ENCODE assay signal across 1 cellular context in the genomic region with DNA sequence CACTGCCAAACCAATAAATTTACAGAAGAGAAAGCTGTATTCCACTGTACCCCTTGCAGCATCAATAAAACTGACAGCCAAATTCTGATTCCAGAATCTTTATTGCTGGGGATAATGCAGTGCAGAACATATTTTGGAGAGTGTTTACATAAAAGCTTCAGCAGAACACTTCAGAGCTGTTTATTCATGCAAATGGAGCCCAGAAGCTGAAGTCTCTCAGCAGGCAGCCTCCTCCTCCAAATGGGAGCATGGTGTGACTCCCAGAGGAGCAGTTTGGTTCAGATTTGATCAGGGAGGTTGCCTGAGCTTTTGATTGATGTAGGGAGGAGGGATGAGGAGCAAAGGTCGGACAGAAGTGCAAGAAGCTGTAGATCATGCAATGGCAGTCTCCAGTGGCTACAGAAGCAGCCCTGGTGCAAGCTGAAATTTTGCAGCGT.
TF ChIP-seq lines count a peak whose summit lies in the region.

No MANE protein-coding gene starts in this region.

TF ChIP-seq in H1, 55 proteins besides CTCF, POLR2A, EP300 and RAD21:
- TF ChIP-seq EZH2 (IDR thresholded peaks at IDR 0.05; ENCODE audit: low read depth, low read length, severe bottlenecking) (no peak), SP4 (IDR thresholded peaks at IDR 0.05; ENCODE audit: low read length) (no peak), TBP (IDR thresholded peaks at IDR 0.05; ENCODE audit: low read depth, low read length) (no peak), POU5F1 (IDR thresholded peaks at IDR 0.05; ENCODE audit: low read depth, low read length) (no peak), ZNF274 (IDR thresholded peaks at IDR 0.05; ENCODE audit: borderline replicate concordance, extremely low read depth, low read length) (no peak), TCF12 (IDR thresholded peaks at IDR 0.05; ENCODE audit: low read depth, low read length) (no peak), GABPA (IDR thresholded peaks at IDR 0.05; ENCODE audit: borderline replicate concordance, insufficient read depth, low read length) (no peak), SRF (IDR thresholded peaks at IDR 0.05; ENCODE audit: low read depth, low read length) (no peak), SIRT6 (IDR thresholded peaks at IDR 0.05; ENCODE audit: low read length) (no peak), MAFK (IDR thresholded peaks at IDR 0.05; ENCODE audit: low read depth, low read length) (no peak), CBX5 (IDR thresholded peaks at IDR 0.05; ENCODE audit: low read depth, low read length) (no peak)
- TF ChIP-seq, protein P1, sequence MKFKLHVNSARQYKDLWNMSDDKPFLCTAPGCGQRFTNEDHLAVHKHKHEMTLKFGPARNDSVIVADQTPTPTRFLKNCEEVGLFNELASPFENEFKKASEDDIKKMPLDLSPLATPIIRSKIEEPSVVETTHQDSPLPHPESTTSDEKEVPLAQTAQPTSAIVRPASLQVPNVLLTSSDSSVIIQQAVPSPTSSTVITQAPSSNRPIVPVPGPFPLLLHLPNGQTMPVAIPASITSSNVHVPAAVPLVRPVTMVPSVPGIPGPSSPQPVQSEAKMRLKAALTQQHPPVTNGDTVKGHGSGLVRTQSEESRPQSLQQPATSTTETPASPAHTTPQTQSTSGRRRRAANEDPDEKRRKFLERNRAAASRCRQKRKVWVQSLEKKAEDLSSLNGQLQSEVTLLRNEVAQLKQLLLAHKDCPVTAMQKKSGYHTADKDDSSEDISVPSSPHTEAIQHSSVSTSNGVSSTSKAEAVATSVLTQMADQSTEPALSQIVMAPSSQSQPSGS (IDR thresholded peaks at IDR 0.05; ENCODE audit: low read length) = no peak
